ENCODE assay signal across 1 cellular context in genomic region chr6:117674991-117675657, GRCh38.
A peak's percentile ranks its signal among the peaks of the same experiment; 100 is the strongest.
TF ChIP-seq lines count a peak whose summit lies in the region.

Gene NUS1 (plus strand): TSS chr6:117675469. CDS start chr6:117675671, 202 bp downstream.

TF ChIP-seq in GM12878, 131 proteins besides CTCF, POLR2A, EP300 and RAD21 (continued from another document and continues in another):
- TF ChIP-seq, protein P1, sequence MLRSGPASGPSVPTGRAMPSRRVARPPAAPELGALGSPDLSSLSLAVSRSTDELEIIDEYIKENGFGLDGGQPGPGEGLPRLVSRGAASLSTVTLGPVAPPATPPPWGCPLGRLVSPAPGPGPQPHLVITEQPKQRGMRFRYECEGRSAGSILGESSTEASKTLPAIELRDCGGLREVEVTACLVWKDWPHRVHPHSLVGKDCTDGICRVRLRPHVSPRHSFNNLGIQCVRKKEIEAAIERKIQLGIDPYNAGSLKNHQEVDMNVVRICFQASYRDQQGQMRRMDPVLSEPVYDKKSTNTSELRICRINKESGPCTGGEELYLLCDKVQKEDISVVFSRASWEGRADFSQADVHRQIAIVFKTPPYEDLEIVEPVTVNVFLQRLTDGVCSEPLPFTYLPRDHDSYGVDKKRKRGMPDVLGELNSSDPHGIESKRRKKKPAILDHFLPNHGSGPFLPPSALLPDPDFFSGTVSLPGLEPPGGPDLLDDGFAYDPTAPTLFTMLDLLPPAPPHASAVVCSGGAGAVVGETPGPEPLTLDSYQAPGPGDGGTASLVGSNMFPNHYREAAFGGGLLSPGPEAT (IDR thresholded peaks at IDR 0.05; ENCODE audit: low read depth) = peak; percentile 86
- no peak; the same call in 2 of the 3 replicates for TF ChIP-seq POU2F2 (IDR thresholded peaks at IDR 0.05; ENCODE audit: borderline replicate concordance, low read depth, low read length)
- TF ChIP-seq NBN (IDR thresholded peaks at IDR 0.05) = peak; percentile 66
- no peak for TF ChIP-seq POLR2AphosphoS2 (IDR thresholded peaks at IDR 0.05; ENCODE audit: low read depth, low read length)
- peak; percentile 54; the same call in 1 of the 2 replicates for TF ChIP-seq SIN3A (IDR thresholded peaks at IDR 0.05; ENCODE audit: low read depth, low read length)
- TF ChIP-seq WRNIP1 (IDR thresholded peaks at IDR 0.05; ENCODE audit: borderline replicate concordance, low read depth, low read length) = no peak
- TF ChIP-seq, protein P2, sequence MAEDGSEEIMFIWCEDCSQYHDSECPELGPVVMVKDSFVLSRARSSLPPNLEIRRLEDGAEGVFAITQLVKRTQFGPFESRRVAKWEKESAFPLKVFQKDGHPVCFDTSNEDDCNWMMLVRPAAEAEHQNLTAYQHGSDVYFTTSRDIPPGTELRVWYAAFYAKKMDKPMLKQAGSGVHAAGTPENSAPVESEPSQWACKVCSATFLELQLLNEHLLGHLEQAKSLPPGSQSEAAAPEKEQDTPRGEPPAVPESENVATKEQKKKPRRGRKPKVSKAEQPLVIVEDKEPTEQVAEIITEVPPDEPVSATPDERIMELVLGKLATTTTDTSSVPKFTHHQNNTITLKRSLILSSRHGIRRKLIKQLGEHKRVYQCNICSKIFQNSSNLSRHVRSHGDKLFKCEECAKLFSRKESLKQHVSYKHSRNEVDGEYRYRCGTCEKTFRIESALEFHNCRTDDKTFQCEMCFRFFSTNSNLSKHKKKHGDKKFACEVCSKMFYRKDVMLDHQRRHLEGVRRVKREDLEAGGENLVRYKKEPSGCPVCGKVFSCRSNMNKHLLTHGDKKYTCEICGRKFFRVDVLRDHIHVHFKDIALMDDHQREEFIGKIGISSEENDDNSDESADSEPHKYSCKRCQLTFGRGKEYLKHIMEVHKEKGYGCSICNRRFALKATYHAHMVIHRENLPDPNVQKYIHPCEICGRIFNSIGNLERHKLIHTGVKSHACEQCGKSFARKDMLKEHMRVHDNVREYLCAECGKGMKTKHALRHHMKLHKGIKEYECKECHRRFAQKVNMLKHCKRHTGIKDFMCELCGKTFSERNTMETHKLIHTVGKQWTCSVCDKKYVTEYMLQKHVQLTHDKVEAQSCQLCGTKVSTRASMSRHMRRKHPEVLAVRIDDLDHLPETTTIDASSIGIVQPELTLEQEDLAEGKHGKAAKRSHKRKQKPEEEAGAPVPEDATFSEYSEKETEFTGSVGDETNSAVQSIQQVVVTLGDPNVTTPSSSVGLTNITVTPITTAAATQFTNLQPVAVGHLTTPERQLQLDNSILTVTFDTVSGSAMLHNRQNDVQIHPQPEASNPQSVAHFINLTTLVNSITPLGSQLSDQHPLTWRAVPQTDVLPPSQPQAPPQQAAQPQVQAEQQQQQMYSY (CRISPR knock-in tag; IDR thresholded peaks at IDR 0.05) = no peak
- no peak for TF ChIP-seq ZBTB4 (CRISPR knock-in tag; IDR thresholded peaks at IDR 0.05)
- TF ChIP-seq, protein P3, sequence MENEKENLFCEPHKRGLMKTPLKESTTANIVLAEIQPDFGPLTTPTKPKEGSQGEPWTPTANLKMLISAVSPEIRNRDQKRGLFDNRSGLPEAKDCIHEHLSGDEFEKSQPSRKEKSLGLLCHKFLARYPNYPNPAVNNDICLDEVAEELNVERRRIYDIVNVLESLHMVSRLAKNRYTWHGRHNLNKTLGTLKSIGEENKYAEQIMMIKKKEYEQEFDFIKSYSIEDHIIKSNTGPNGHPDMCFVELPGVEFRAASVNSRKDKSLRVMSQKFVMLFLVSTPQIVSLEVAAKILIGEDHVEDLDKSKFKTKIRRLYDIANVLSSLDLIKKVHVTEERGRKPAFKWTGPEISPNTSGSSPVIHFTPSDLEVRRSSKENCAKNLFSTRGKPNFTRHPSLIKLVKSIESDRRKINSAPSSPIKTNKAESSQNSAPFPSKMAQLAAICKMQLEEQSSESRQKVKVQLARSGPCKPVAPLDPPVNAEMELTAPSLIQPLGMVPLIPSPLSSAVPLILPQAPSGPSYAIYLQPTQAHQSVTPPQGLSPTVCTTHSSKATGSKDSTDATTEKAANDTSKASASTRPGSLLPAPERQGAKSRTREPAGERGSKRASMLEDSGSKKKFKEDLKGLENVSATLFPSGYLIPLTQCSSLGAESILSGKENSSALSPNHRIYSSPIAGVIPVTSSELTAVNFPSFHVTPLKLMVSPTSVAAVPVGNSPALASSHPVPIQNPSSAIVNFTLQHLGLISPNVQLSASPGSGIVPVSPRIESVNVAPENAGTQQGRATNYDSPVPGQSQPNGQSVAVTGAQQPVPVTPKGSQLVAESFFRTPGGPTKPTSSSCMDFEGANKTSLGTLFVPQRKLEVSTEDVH (IDR thresholded peaks at IDR 0.05; ENCODE audit: low read depth, partially characterized antibody) = no peak
- TF ChIP-seq TBL1XR1 (IDR thresholded peaks at IDR 0.05; ENCODE audit: low read depth, low read length) = no peak
- TF ChIP-seq RAD51 (IDR thresholded peaks at IDR 0.05) = peak; percentile 85
- TF ChIP-seq ZNF207 (IDR thresholded peaks at IDR 0.05; ENCODE audit: borderline replicate concordance) = peak; percentile 85; the same call in 1 of the 2 replicates
- TF ChIP-seq BHLHE40 (IDR thresholded peaks at IDR 0.05; ENCODE audit: borderline replicate concordance in 1 of 2, low read depth in 2 of 2, low read length in 1 of 2) = peak; percentile 50 to 86; a peak in 3 of 4 replicates
- no peak for TF ChIP-seq JUNB (IDR thresholded peaks at IDR 0.05)
- TF ChIP-seq, protein P4, sequence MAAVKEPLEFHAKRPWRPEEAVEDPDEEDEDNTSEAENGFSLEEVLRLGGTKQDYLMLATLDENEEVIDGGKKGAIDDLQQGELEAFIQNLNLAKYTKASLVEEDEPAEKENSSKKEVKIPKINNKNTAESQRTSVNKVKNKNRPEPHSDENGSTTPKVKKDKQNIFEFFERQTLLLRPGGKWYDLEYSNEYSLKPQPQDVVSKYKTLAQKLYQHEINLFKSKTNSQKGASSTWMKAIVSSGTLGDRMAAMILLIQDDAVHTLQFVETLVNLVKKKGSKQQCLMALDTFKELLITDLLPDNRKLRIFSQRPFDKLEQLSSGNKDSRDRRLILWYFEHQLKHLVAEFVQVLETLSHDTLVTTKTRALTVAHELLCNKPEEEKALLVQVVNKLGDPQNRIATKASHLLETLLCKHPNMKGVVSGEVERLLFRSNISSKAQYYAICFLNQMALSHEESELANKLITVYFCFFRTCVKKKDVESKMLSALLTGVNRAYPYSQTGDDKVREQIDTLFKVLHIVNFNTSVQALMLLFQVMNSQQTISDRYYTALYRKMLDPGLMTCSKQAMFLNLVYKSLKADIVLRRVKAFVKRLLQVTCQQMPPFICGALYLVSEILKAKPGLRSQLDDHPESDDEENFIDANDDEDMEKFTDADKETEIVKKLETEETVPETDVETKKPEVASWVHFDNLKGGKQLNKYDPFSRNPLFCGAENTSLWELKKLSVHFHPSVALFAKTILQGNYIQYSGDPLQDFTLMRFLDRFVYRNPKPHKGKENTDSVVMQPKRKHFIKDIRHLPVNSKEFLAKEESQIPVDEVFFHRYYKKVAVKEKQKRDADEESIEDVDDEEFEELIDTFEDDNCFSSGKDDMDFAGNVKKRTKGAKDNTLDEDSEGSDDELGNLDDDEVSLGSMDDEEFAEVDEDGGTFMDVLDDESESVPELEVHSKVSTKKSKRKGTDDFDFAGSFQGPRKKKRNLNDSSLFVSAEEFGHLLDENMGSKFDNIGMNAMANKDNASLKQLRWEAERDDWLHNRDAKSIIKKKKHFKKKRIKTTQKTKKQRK (IDR thresholded peaks at IDR 0.05; ENCODE audit: low read depth, low read length) = no peak
- no peak for TF ChIP-seq KAT2A (conservative IDR thresholded peaks at IDR 0.05; ENCODE audit: control insufficient read depth, low read depth, low read length)
- peak; percentile 62; the same call in 1 of the 2 replicates for TF ChIP-seq CHD2 (IDR thresholded peaks at IDR 0.05; ENCODE audit: borderline replicate concordance, low read depth, low read length)
- peak; percentile 90 for TF ChIP-seq CREM (IDR thresholded peaks at IDR 0.05; ENCODE audit: low read depth)
- TF ChIP-seq EZH2 (IDR thresholded peaks at IDR 0.05; ENCODE audit: borderline replicate concordance, control insufficient read depth, low read depth, low read length) = no peak
- peak; percentile 40; the same call in 1 of the 2 replicates for TF ChIP-seq DPF2 (IDR thresholded peaks at IDR 0.05)
- no peak for TF ChIP-seq MTA2 (IDR thresholded peaks at IDR 0.05; ENCODE audit: low read depth)
- no peak for TF ChIP-seq SMAD1 (IDR thresholded peaks at IDR 0.05; ENCODE audit: low read depth, partially characterized antibody)
- TF ChIP-seq, protein P5, sequence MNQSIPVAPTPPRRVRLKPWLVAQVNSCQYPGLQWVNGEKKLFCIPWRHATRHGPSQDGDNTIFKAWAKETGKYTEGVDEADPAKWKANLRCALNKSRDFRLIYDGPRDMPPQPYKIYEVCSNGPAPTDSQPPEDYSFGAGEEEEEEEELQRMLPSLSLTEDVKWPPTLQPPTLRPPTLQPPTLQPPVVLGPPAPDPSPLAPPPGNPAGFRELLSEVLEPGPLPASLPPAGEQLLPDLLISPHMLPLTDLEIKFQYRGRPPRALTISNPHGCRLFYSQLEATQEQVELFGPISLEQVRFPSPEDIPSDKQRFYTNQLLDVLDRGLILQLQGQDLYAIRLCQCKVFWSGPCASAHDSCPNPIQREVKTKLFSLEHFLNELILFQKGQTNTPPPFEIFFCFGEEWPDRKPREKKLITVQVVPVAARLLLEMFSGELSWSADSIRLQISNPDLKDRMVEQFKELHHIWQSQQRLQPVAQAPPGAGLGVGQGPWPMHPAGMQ (IDR thresholded peaks at IDR 0.05; ENCODE audit: borderline replicate concordance) = no peak
- TF ChIP-seq MEF2B (IDR thresholded peaks at IDR 0.05; ENCODE audit: partially characterized antibody, poor library complexity, severe bottlenecking) = peak; percentile 78
- peak; percentile 84 for TF ChIP-seq USF1 (IDR thresholded peaks at IDR 0.05; ENCODE audit: borderline replicate concordance, extremely low read length, insufficient read depth, low read depth, low read length)
- TF ChIP-seq FOS (IDR thresholded peaks at IDR 0.05; ENCODE audit: borderline replicate concordance, extremely low read depth, insufficient read length) = no peak
- TF ChIP-seq RB1 (IDR thresholded peaks at IDR 0.05; ENCODE audit: borderline replicate concordance) = peak; percentile 89; the same call in 1 of the 2 replicates
- no peak for TF ChIP-seq BCLAF1 (IDR thresholded peaks at IDR 0.05)
- no peak for TF ChIP-seq JUND (IDR thresholded peaks at IDR 0.05; ENCODE audit: low read depth, low read length)
- TF ChIP-seq, protein P6, sequence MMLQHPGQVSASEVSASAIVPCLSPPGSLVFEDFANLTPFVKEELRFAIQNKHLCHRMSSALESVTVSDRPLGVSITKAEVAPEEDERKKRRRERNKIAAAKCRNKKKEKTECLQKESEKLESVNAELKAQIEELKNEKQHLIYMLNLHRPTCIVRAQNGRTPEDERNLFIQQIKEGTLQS (IDR thresholded peaks at IDR 0.05; ENCODE audit: borderline replicate concordance, extremely low read depth, low read depth, low read length) = no peak
- TF ChIP-seq NFYA (IDR thresholded peaks at IDR 0.05; ENCODE audit: borderline replicate concordance, low read depth, low read length) = no peak
- TF ChIP-seq NFIC (IDR thresholded peaks at IDR 0.05; ENCODE audit: low read depth, low read length) = no peak
- no peak for TF ChIP-seq TCF7 (IDR thresholded peaks at IDR 0.05; ENCODE audit: borderline replicate concordance)
- TF ChIP-seq SRF (IDR thresholded peaks at IDR 0.05; ENCODE audit: low read depth in 2 of 2, low read length in 2 of 2) = no peak
- TF ChIP-seq MYC (IDR thresholded peaks at IDR 0.05; ENCODE audit: insufficient read depth, insufficient read length, insufficient replicate concordance, low read length, severe bottlenecking) = peak; percentile 67
- TF ChIP-seq BMI1 (IDR thresholded peaks at IDR 0.05; ENCODE audit: borderline replicate concordance) = no peak
- peak; percentile 77 for TF ChIP-seq SP1 (IDR thresholded peaks at IDR 0.05; ENCODE audit: low read depth, low read length)
- no peak for TF ChIP-seq FOXK2 (IDR thresholded peaks at IDR 0.05)
- no peak for TF ChIP-seq IRF4 (IDR thresholded peaks at IDR 0.05; ENCODE audit: low read depth, low read length)
- TF ChIP-seq BCL11A (IDR thresholded peaks at IDR 0.05; ENCODE audit: low read depth, low read length) = no peak
